ENCODE assay signal across 8 cellular contexts in genomic region chr9:134449180-134449916, GRCh38.
DNase-seq lines count a peak whose midpoint lies in the region; ATAC-seq, FAIRE-seq and TF ChIP-seq lines count a peak whose summit lies in the region.

No MANE protein-coding gene starts in this region.

- intact Hi-C loops in adrenal gland (cut with DNase I) (loop anchor here in 1 of 2 donors (2.0 kb wide), 1 partner anchor 289 kb away; no protein-coding TSS in a partner anchor), heart right ventricle (cut with DNase I) (loop anchor here in 7 of 10 donors (1.0 to 5.0 kb wide), 6 partner anchors 193 to 291 kb away; partner anchors contain the start of gene COL5A1 (in 1 of the 7))

- DNase-seq in Daoy (ENCODE audit: low read depth): peak; percentile 98
- peak; percentile 99 for DNase-seq in H54 (ENCODE audit: insufficient read length, low spot score)
- DNase-seq in NCI-H1048 (lab: John Stamatoyannopoulos, UW): peak; percentile 34
- peak; percentile 76 for DNase-seq in T follicular helper cell (ENCODE audit: low read depth)
- DNase-seq in adrenal gland: peak; percentile 90 to 98 (median 96)
- DNase-seq in heart right ventricle: peak; percentile 87 to 94
- DNase-seq in pulmonary artery endothelial cell (ENCODE audit: low read depth, low spot score): peak; percentile 84

- ATAC-seq in heart right ventricle (peak; percentile 93 to 97 (median 96)), HG03025 (IDR thresholded peaks at IDR 0.05; ENCODE audit: low FRiP score, unreplicated experiment) (no peak)

- no peaks in the 10 kb centered on the region for H3K9me3 ChIP-seq in adrenal gland (replicated peaks in 1 of 3)
- H3K9me3 ChIP-seq in heart right ventricle: peaks cover 0 to 14% (median 6%) of the 10 kb centered on the region in 11 donors

- H3K4me3 ChIP-seq in adrenal gland (no peak overlapping the region), heart right ventricle (no peak overlapping the region)

- TF ChIP-seq POLR2A in H54 (IDR thresholded peaks at IDR 0.05; ENCODE audit: low read depth, low read length): no peak
- no peak for TF ChIP-seq POLR2A in adrenal gland (IDR thresholded peaks at IDR 0.05)

- H3K36me3 ChIP-seq in adrenal gland (replicated peaks in 1 of 2): no peaks in the 10 kb centered on the region
- no peaks in the 10 kb centered on the region for H3K36me3 ChIP-seq in heart right ventricle

- peak; percentile 74 to 97 (median 93) for TF ChIP-seq CTCF in adrenal gland (IDR thresholded peaks at IDR 0.05)
- TF ChIP-seq CTCF in heart right ventricle (IDR thresholded peaks at IDR 0.05): peak; percentile 86 to 96 (median 93)

- 15 to 39% (median 18%) methylated on average over 6 to 10 of the region's 10 CpGs for WGBS in adrenal gland, 4 donors
- 17 to 21% methylated on average over 10 of the region's 10 CpGs for WGBS in heart right ventricle, 2 donors

- H3K4me1 ChIP-seq in adrenal gland (replicated peaks in 1 of 2) (no peaks in the 10 kb centered on the region), heart right ventricle (peaks cover 0 to 6% (median 0%) of the 10 kb centered on the region in 9 donors)

- H3K27me3 ChIP-seq in adrenal gland (no peaks in the 10 kb centered on the region), heart right ventricle (no peaks in the 10 kb centered on the region)

- H3K27ac ChIP-seq in adrenal gland (no peak overlapping the region), heart right ventricle (no peak overlapping the region)

- FAIRE-seq in H54 (lab: Jason Lieb, UNC): peak; percentile 92

Comparison
In these comparisons a context has a peak if more than half of its experiments do, and no peak if none do; other contexts are left out.
1. DNase-seq: peak in every context shown above with its lines; median percentile 99 in H54; 98 in Daoy; 96 in adrenal gland; 90 in heart right ventricle; 84 in pulmonary artery endothelial cell; 76 in T follicular helper cell; 34 in NCI-H1048.